In the genomic region with DNA sequence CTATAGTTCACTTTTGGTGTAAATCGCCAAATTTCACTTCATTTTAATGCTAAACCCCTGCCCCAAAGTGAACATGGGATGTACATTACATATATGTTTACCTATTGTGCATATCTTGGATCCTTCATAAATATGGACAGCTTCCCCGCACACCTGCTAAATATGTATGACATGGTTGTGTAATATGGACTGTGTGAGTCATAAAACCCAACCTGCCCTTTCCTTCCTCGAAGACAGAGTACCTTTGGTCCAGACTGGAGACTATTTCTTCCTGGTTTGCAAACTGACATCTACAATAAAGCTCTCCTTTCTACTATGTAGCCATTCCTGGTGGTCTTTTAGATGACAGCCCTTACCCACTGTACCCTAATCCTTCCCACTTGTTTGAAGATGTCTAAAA, we compare ENCODE assay signal across 32 cellular contexts. TPM values are rescaled to one million over a fixed set of nuclear protein-coding genes. Genes with fewer than 3 reads are reported as not detected.
"Had no signal": no experiment of that assay in that cellular context is flagged by ENCODE, and none has a peak within 500 bp of the region (broad histone marks: within the 10 kb centered on the region; RNA-seq: fewer than 3 reads in every experiment).

No MANE protein-coding gene starts in this region.

- H3K4me3 Mint-ChIP-seq: activated B cell treated with CpG ODN at 0.5 μM for 24 hours; activated CD4-positive, alpha-beta memory T cell treated with anti-CD3 and anti-CD28 coated beads for 36 hours; activated naive CD4-positive, alpha-beta T cell treated with anti-CD3 and anti-CD28 coated beads, Interleukin-2, amount 10 ng/mL, durations not matched to agents 7 days and 5 days; activated naive CD8-positive, alpha-beta T cell; activated naive CD8-positive, alpha-beta T cell treated with anti-CD3 and anti-CD28 coated beads, Interleukin-2, amount 50 U/mL, for 24 hours; activated T-cell treated with anti-CD3 and anti-CD28 coated beads, Interleukin-2, amount 50 U/mL, for 4 hours; brain; central memory CD8-positive, alpha-beta T cell had no signal

- DNase-seq: activated B cell treated with CpG ODN at 0.5 μM for 24 hours; activated CD4-positive, alpha-beta memory T cell treated with anti-CD3 and anti-CD28 coated beads for 36 hours; activated CD4-positive, alpha-beta T cell treated with anti-CD3 and anti-CD28 coated beads for 4 hours; activated CD4-positive, alpha-beta T cell treated with anti-CD3 and anti-CD28 coated beads, Interleukin-2, amount 50 U/mL, for 1 hour; activated CD4-positive, CD25-positive, alpha-beta regulatory T cell treated with anti-CD3 and anti-CD28 coated beads, Interleukin-2, amount 50 U/mL, for 72 hours; activated CD8-positive, alpha-beta memory T cell treated with anti-CD3 and anti-CD28 coated beads, Interleukin-2, amount 50 U/mL, for 4 hours; activated effector memory CD4-positive, alpha-beta T cell treated with Interleukin-2 at 50 U/mL for 16 hours; activated naive CD4-positive, alpha-beta T cell treated with anti-CD3 and anti-CD28 coated beads, Interleukin-2, amount 10 ng/mL, durations not matched to agents 7 days and 5 days; activated naive CD8-positive, alpha-beta T cell treated with anti-CD3 and anti-CD28 coated beads, Interleukin-2, amount 50 U/mL, for 24 hours; activated T-cell treated with anti-CD3 and anti-CD28 coated beads for 4 hours; activated T-cell treated with anti-CD3 and anti-CD28 coated beads, Interleukin-2, amount 50 U/mL, for 4 hours; anterior cingulate cortex; NCI-H1105; NCI-H1417 treated with DMSO at 0.1 percent for 48 hours; NCI-H1930; NCI-H2081 treated with DMSO at 0.1 percent for 48 hours; NCI-H226; NCI-H446 treated with DMSO at 0.1 percent for 48 hours; NCI-H69; Peyer's patch; Right ventricle myocardium superior; RPMI8226; SW 1271; T-helper 1 cell; T-helper 2 cell; T-helper 9 cell had no signal

- H3K9me3 ChIP-seq: Peyer's patch had no signal

- H3K27ac Mint-ChIP-seq: activated B cell treated with CpG ODN at 0.5 μM for 24 hours; activated CD4-positive, alpha-beta memory T cell treated with anti-CD3 and anti-CD28 coated beads for 36 hours; activated naive CD4-positive, alpha-beta T cell treated with anti-CD3 and anti-CD28 coated beads, Interleukin-2, amount 10 ng/mL, durations not matched to agents 7 days and 5 days; activated naive CD8-positive, alpha-beta T cell; activated naive CD8-positive, alpha-beta T cell treated with anti-CD3 and anti-CD28 coated beads, Interleukin-2, amount 50 U/mL, for 24 hours had no signal

- H3K4me3 ChIP-seq: cardiac muscle cell, Peyer's patch had no signal

- H3K36me3 Mint-ChIP-seq: activated CD4-positive, alpha-beta memory T cell treated with anti-CD3 and anti-CD28 coated beads for 36 hours; activated naive CD4-positive, alpha-beta T cell treated with anti-CD3 and anti-CD28 coated beads, Interleukin-2, amount 10 ng/mL, durations not matched to agents 7 days and 5 days; activated naive CD8-positive, alpha-beta T cell had no signal

- H3K27me3 ChIP-seq: cardiac muscle cell, Peyer's patch had no signal

- H3K27me3 Mint-ChIP-seq: activated naive CD4-positive, alpha-beta T cell treated with anti-CD3 and anti-CD28 coated beads, Interleukin-2, amount 10 ng/mL, durations not matched to agents 7 days and 5 days had no signal

- H3K36me3 ChIP-seq: cardiac muscle cell, Peyer's patch had no signal

- H3K4me1 ChIP-seq: Peyer's patch had no signal

- ATAC-seq: activated naive CD8-positive, alpha-beta T cell treated with anti-CD3 and anti-CD28 coated beads, Interleukin-2, amount 50 U/mL, for 24 hours; activated T-cell treated with anti-CD3 and anti-CD28 coated beads, Interleukin-2, amount 50 U/mL, for 4 hours had no signal

- H3K9me3 Mint-ChIP-seq: activated naive CD4-positive, alpha-beta T cell treated with anti-CD3 and anti-CD28 coated beads, Interleukin-2, amount 10 ng/mL, durations not matched to agents 7 days and 5 days had no signal

- H3K27ac ChIP-seq: cardiac muscle cell, Peyer's patch, VCaP had no signal

- H3K4me1 Mint-ChIP-seq: activated B cell treated with CpG ODN at 0.5 μM for 24 hours; activated naive CD4-positive, alpha-beta T cell treated with anti-CD3 and anti-CD28 coated beads, Interleukin-2, amount 10 ng/mL, durations not matched to agents 7 days and 5 days; activated naive CD8-positive, alpha-beta T cell treated with anti-CD3 and anti-CD28 coated beads, Interleukin-2, amount 50 U/mL, for 24 hours; central memory CD8-positive, alpha-beta T cell had no signal

RNA-seq across cellular contexts. Expression of a gene that starts 12.4 kb away (rescaled TPM):
- total RNA-seq: activated B cell treated with CpG ODN at 0.5 μM for 24 hours; activated CD4-positive, alpha-beta memory T cell treated with anti-CD3 and anti-CD28 coated beads for 36 hours; activated T-cell treated with anti-CD3 and anti-CD28 coated beads, Interleukin-2, amount 50 U/mL, for 4 hours; Peyer's patch had no signal

RNA-seq across cellular contexts. Expression of a gene that starts 28.1 kb away (rescaled TPM):
- total RNA-seq: activated B cell treated with CpG ODN at 0.5 μM for 24 hours; activated CD4-positive, alpha-beta memory T cell treated with anti-CD3 and anti-CD28 coated beads for 36 hours; activated T-cell treated with anti-CD3 and anti-CD28 coated beads, Interleukin-2, amount 50 U/mL, for 4 hours; M059J; Peyer's patch; Right ventricle myocardium superior had no signal
- polyA plus RNA-seq: cardiac muscle cell had no signal
